ENCODE assay signal across 19 cellular contexts in the genomic region with DNA sequence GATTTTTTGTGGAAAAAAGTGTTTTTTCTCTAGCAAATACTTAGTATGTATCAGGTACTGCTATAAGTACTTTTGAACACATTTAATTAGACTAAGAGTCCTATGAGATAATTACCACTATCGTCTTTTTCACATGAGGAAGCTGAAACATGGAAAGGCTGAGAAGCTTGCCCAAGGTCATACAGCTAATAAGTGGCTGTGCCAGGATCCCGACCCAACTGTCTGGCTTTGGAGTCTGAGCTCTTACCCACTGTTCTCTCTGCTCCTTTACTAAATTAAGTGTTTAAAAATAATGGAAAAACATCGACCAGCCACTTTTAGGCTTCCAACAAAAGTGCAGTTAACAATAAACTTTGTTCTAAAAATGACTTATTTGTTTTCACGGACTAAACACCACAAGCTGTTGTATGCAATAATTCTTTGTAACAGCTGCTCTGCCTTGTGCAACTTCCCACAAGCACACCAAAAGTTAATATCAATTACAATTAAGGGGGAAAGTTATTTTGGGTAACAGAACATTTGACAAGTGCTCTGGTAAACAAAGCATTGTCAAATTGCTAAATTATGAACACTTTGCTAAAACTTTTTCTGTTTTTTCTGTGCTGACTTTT.
"Had no signal": no experiment of that assay in that cellular context is flagged by ENCODE, and none has a peak within 500 bp of the region (broad histone marks: within the 10 kb centered on the region; RNA-seq: fewer than 3 reads in every experiment).

No MANE protein-coding gene starts in this region.

- H3K36me3 Mint-ChIP-seq: activated CD4-positive, alpha-beta memory T cell treated with anti-CD3 and anti-CD28 coated beads for 36 hours; activated naive CD8-positive, alpha-beta T cell treated with anti-CD3 and anti-CD28 coated beads for 36 hours; neural progenitor cell; stimulated activated memory B cell treated with anti-CD40 and anti-IgM and Interleukin-4, amounts not matched to agents 10 μg/mL and 1 μg/mL and 100 μg/mL, for 72 hours; T-cell had no signal

- H3K27ac Mint-ChIP-seq: activated CD4-positive, alpha-beta memory T cell treated with anti-CD3 and anti-CD28 coated beads for 36 hours; activated naive CD8-positive, alpha-beta T cell treated with anti-CD3 and anti-CD28 coated beads for 36 hours; neural progenitor cell; stimulated activated memory B cell treated with anti-CD40 and anti-IgM and Interleukin-4, amounts not matched to agents 10 μg/mL and 1 μg/mL and 100 μg/mL, for 72 hours; T-cell had no signal

- H3K4me1 ChIP-seq: esophagus muscularis mucosa, heart right ventricle, left lung, neural progenitor cell, parathyroid adenoma, spleen, tibial nerve had no signal

- H3K9me3 Mint-ChIP-seq: activated CD4-positive, alpha-beta memory T cell treated with anti-CD3 and anti-CD28 coated beads for 36 hours; activated naive CD8-positive, alpha-beta T cell treated with anti-CD3 and anti-CD28 coated beads for 36 hours; activated T-cell treated with anti-CD3 and anti-CD28 coated beads, Interleukin-2, amount 50 U/mL, for 4 hours; neural progenitor cell; stimulated activated memory B cell treated with anti-CD40 and anti-IgM and Interleukin-4, amounts not matched to agents 10 μg/mL and 1 μg/mL and 100 μg/mL, for 72 hours; T-cell had no signal

- DNase-seq: activated CD4-positive, alpha-beta memory T cell treated with anti-CD3 and anti-CD28 coated beads for 36 hours; activated gamma-delta T cell; activated naive CD8-positive, alpha-beta T cell treated with anti-CD3 and anti-CD28 coated beads for 36 hours; activated T-cell treated with anti-CD3 and anti-CD28 coated beads, Interleukin-2, amount 50 U/mL, for 4 hours; aorta; heart right ventricle; islet precursor cell; left lung; mesendoderm; spleen; stimulated activated CD4-positive, alpha-beta T cell treated with anti-CD3 and anti-CD28 coated beads, Interleukin-1b, Interleukin-23, amount 100 ng/mL, for 48 hours; T-cell; T1000 had no signal

- H3K27ac ChIP-seq: esophagus muscularis mucosa, heart right ventricle, left lung, neural progenitor cell, parathyroid adenoma, spleen, tibial nerve, VCaP had no signal

- H3K4me3 ChIP-seq: esophagus muscularis mucosa, heart right ventricle, left lung, neural progenitor cell, spleen, tibial nerve had no signal

- H3K4me1 Mint-ChIP-seq: neural progenitor cell; stimulated activated memory B cell treated with anti-CD40 and anti-IgM and Interleukin-4, amounts not matched to agents 10 μg/mL and 1 μg/mL and 100 μg/mL, for 72 hours had no signal

- H3K4me3 Mint-ChIP-seq: activated CD4-positive, alpha-beta memory T cell treated with anti-CD3 and anti-CD28 coated beads for 36 hours; activated naive CD8-positive, alpha-beta T cell treated with anti-CD3 and anti-CD28 coated beads for 36 hours; activated T-cell treated with anti-CD3 and anti-CD28 coated beads, Interleukin-2, amount 50 U/mL, for 4 hours; neural progenitor cell; stimulated activated memory B cell treated with anti-CD40 and anti-IgM and Interleukin-4, amounts not matched to agents 10 μg/mL and 1 μg/mL and 100 μg/mL, for 72 hours; T-cell had no signal

- H3K36me3 ChIP-seq: esophagus muscularis mucosa, heart right ventricle, left lung, neural progenitor cell, spleen, tibial nerve had no signal

- H3K27me3 ChIP-seq: esophagus muscularis mucosa, heart right ventricle, left lung, neural progenitor cell, spleen, tibial nerve had no signal

- ATAC-seq: activated T-cell treated with anti-CD3 and anti-CD28 coated beads, Interleukin-2, amount 50 U/mL, for 4 hours; left lung; stimulated activated memory B cell treated with anti-CD40 and anti-IgM and Interleukin-4, amounts not matched to agents 10 μg/mL and 1 μg/mL and 100 μg/mL, for 72 hours; T-cell had no signal

- H3K9me3 ChIP-seq: esophagus muscularis mucosa, heart right ventricle, left lung, spleen, tibial nerve had no signal
